In genomic region chr11:587978-588380, GRCh38 we compare ENCODE assay signal across 9 cellular contexts. TPM values are rescaled to one million over a fixed set of nuclear protein-coding genes. Genes with fewer than 3 reads are reported as not detected.
DNase-seq lines count a peak whose midpoint lies in the region; ATAC-seq lines count a peak whose summit lies in the region.
"Had no signal": no experiment of that assay in that cellular context is flagged by ENCODE, and none has a peak within 500 bp of the region (broad histone marks: within the 10 kb centered on the region; RNA-seq: fewer than 3 reads in every experiment).

No MANE protein-coding gene starts in this region.

- intact Hi-C loops in activated CD4-positive, alpha-beta T cell treated with anti-CD3 and anti-CD28 coated beads, Interleukin-2, amount 10 ng/mL, durations not matched to agents 24 days and 14 days (cut with micrococcal nuclease), result loop anchor here (1.0 kb wide), 1 partner anchor 12 kb away; the partner anchor contains the start of gene PHRF1

- peaks cover 52% of the 10 kb centered on the region for H3K36me3 Mint-ChIP-seq in activated CD4-positive, alpha-beta T cell treated with anti-CD3 and anti-CD28 coated beads, Interleukin-2, amount 10 ng/mL, durations not matched to agents 24 days and 14 days (ENCODE audit: low read depth)
- peaks cover 82% of the 10 kb centered on the region for H3K36me3 Mint-ChIP-seq in effector memory CD8-positive, alpha-beta T cell (ENCODE audit: insufficient read depth)

- DNase-seq in HCEC 1CT, result peak; percentile 77
- peak; percentile 88 for DNase-seq in activated CD4-positive, alpha-beta T cell treated with anti-CD3 and anti-CD28 coated beads, Interleukin-2, amount 10 ng/mL, durations not matched to agents 24 days and 14 days
- DNase-seq in effector memory CD8-positive, alpha-beta T cell, result peak; percentile 54 to 61 (median 60)
- peak; percentile 34 to 69 (median 54) for DNase-seq in stimulated activated CD4-positive, alpha-beta T cell treated with anti-CD3 and anti-CD28 coated beads, Interleukin-12 subunit alpha, Interleukin-12 subunit beta, amount 100 ng/mL, for 48 hours (ENCODE audit: low read depth in 2 of 3, low spot score in 1 of 3)
- no peak for DNase-seq in NCI-H146 (lab: John Stamatoyannopoulos, UW)
- DNase-seq in SW 1271 (lab: John Stamatoyannopoulos, UW), result no peak
- no peak for DNase-seq in RKO (ENCODE audit: low spot score)
- no peak for DNase-seq in NCI-H146 treated with DMSO at 0.1 percent for 48 hours (lab: John Stamatoyannopoulos, UW; ENCODE audit: unreplicated experiment)

- no peaks in the 10 kb centered on the region for H3K9me3 Mint-ChIP-seq in activated CD4-positive, alpha-beta T cell treated with anti-CD3 and anti-CD28 coated beads, Interleukin-2, amount 10 ng/mL, durations not matched to agents 24 days and 14 days
- H3K9me3 Mint-ChIP-seq in effector memory CD8-positive, alpha-beta T cell, result no peaks in the 10 kb centered on the region

- peak overlapping the region; percentile 81 for H3K4me3 Mint-ChIP-seq in activated CD4-positive, alpha-beta T cell treated with anti-CD3 and anti-CD28 coated beads, Interleukin-2, amount 10 ng/mL, durations not matched to agents 24 days and 14 days
- H3K4me3 Mint-ChIP-seq in effector memory CD8-positive, alpha-beta T cell, result peak overlapping the region; percentile 70 to 71

- ATAC-seq in effector memory CD8-positive, alpha-beta T cell (replicated peaks), result peak; percentile 93

- peak overlapping the region; percentile 97 for H3K27ac Mint-ChIP-seq in activated CD4-positive, alpha-beta T cell treated with anti-CD3 and anti-CD28 coated beads, Interleukin-2, amount 10 ng/mL, durations not matched to agents 24 days and 14 days
- peak overlapping the region; percentile 99 for H3K27ac Mint-ChIP-seq in effector memory CD8-positive, alpha-beta T cell

- H3K27me3 Mint-ChIP-seq in activated CD4-positive, alpha-beta T cell treated with anti-CD3 and anti-CD28 coated beads, Interleukin-2, amount 10 ng/mL, durations not matched to agents 24 days and 14 days, result no peaks in the 10 kb centered on the region
- H3K27me3 Mint-ChIP-seq in effector memory CD8-positive, alpha-beta T cell, result no peaks in the 10 kb centered on the region

- peaks cover 26% of the 10 kb centered on the region for H3K4me1 Mint-ChIP-seq in activated CD4-positive, alpha-beta T cell treated with anti-CD3 and anti-CD28 coated beads, Interleukin-2, amount 10 ng/mL, durations not matched to agents 24 days and 14 days
- H3K4me1 Mint-ChIP-seq in effector memory CD8-positive, alpha-beta T cell (ENCODE audit: low read depth in 2 of 2), result peaks cover 16 to 29% of the 10 kb centered on the region in 2 donors

RNA-seq across cellular contexts. Expression of gene PHRF1, which starts 11.7 kb away (rescaled TPM):
- total RNA-seq in activated CD4-positive, alpha-beta T cell treated with anti-CD3 and anti-CD28 coated beads, Interleukin-2, amount 10 ng/mL, durations not matched to agents 24 days and 14 days, result 54.8 and 57.4 TPM in 2 replicates

RNA-seq across cellular contexts. Expression of gene RASSF7, which starts 27.2 kb away (rescaled TPM):
- total RNA-seq in activated CD4-positive, alpha-beta T cell treated with anti-CD3 and anti-CD28 coated beads, Interleukin-2, amount 10 ng/mL, durations not matched to agents 24 days and 14 days, result 21.8 and 23.1 TPM in 2 replicates

RNA-seq across cellular contexts. Expression of gene LMNTD2, which starts 27.4 kb away (rescaled TPM):
- total RNA-seq in activated CD4-positive, alpha-beta T cell treated with anti-CD3 and anti-CD28 coated beads, Interleukin-2, amount 10 ng/mL, durations not matched to agents 24 days and 14 days, result 0.47 and 1.1 TPM in 2 replicates

RNA-seq across cellular contexts. Expression of gene IRF7, which starts 27.8 kb away (rescaled TPM):
- total RNA-seq in activated CD4-positive, alpha-beta T cell treated with anti-CD3 and anti-CD28 coated beads, Interleukin-2, amount 10 ng/mL, durations not matched to agents 24 days and 14 days, result 42.8 and 45.3 TPM in 2 replicates

RNA-seq across cellular contexts. Expression of gene CDHR5, which starts 36.8 kb away (rescaled TPM):
- not detected in 2 replicates for total RNA-seq in activated CD4-positive, alpha-beta T cell treated with anti-CD3 and anti-CD28 coated beads, Interleukin-2, amount 10 ng/mL, durations not matched to agents 24 days and 14 days
- total RNA-seq: dermis microvascular lymphatic vessel endothelial cell had no signal

Comparison
In these comparisons a context has a peak if more than half of its experiments do, and no peak if none do; other contexts are left out.
1. DNase-seq: peak in HCEC 1CT (single experiment), activated CD4-positive, alpha-beta T cell treated with anti-CD3 and anti-CD28 coated beads, Interleukin-2, amount 10 ng/mL, durations not matched to agents 24 days and 14 days (single experiment), effector memory CD8-positive, alpha-beta T cell (3 of 3) and stimulated activated CD4-positive, alpha-beta T cell treated with anti-CD3 and anti-CD28 coated beads, Interleukin-12 subunit alpha, Interleukin-12 subunit beta, amount 100 ng/mL, for 48 hours (3 of 3); none in NCI-H146 (single experiment), SW 1271 (0 of 2), RKO (single experiment) and NCI-H146 treated with DMSO at 0.1 percent for 48 hours (single experiment).